Comparison of ENCODE assay signal across 17 cellular contexts in the genomic region with DNA sequence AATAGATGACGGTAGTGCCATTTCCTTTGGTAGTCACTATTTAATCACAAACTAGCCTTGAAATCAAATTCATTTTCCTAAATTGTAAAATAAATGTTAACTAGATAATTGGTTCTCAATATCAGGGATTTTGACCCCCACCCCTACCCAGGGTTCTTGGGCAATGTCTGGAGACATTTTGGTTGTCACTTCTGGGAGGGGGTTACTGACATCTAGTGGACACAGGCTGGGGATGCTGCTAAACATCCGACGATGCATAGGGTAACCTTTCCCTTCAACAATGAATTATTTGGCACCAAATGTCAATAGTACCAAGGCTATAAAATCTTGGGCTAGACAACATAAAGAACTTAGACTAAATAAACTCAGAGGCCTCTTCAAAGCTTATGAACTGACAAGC.
DNase-seq lines count a peak whose midpoint lies in the region; ATAC-seq, FAIRE-seq and TF ChIP-seq lines count a peak whose summit lies in the region.
"Had no signal": no experiment of that assay in that cellular context is flagged by ENCODE, and none has a peak within 500 bp of the region (broad histone marks: within the 10 kb centered on the region; RNA-seq: fewer than 3 reads in every experiment).

No MANE protein-coding gene starts in this region.

- H3K9me3 ChIP-seq in A673 (ENCODE audit: low read depth, low read length, poor library complexity, severe bottlenecking) (no peaks in the 10 kb centered on the region), OCI-LY7 (ENCODE audit: low read length) (no peaks in the 10 kb centered on the region)
- H3K9me3 ChIP-seq: esophagus muscularis mucosa had no signal

- BruUV-seq in A673 (replicated peaks; lab: Mats Ljungman, UMichigan) = no TSS peak
- BruUV-seq in OCI-LY7 (replicated peaks; lab: Mats Ljungman, UMichigan) = no TSS peak

- POLR2A ChIA-PET in A673 (lab: Charles Lee; ENCODE audit: low non-redundant PET) (no interaction called here), OCI-LY7 (lab: Charles Lee) (interaction anchor here (0.6 kb wide), 1 partner anchor 14 kb away, joined by 3 read pairs; no protein-coding TSS in a partner anchor)

- H3K4me1 Mint-ChIP-seq in activated T-cell treated with anti-CD3 and anti-CD28 coated beads, Interleukin-2, amount 50 U/mL, for 24 hours (ENCODE audit: low read depth) = no peaks in the 10 kb centered on the region
- H3K4me1 Mint-ChIP-seq: B cell; mesothelial cell of epicardium; stimulated activated naive B cell treated with anti-CD40 and anti-IgM and Interleukin-4, amounts not matched to agents 10 μg/mL and 1 μg/mL and 100 μg/mL, for 72 hours had no signal

- no peak overlapping the region for H3K4me2 ChIP-seq in OCI-LY7 (ENCODE audit: low read length)

- H3K27ac ChIP-seq in A673 (ENCODE audit: low read depth, low read length, poor library complexity, severe bottlenecking) (no peak overlapping the region), OCI-LY7 (ENCODE audit: low read depth, low read length, poor library complexity, severe bottlenecking) (no peak overlapping the region)
- H3K27ac ChIP-seq: esophagus muscularis mucosa had no signal

- no peak for TF ChIP-seq POLR2A in GM12891 (IDR thresholded peaks at IDR 0.05; ENCODE audit: low read depth, low read length)

- no peaks in the 10 kb centered on the region for H3K79me2 ChIP-seq in OCI-LY7 (ENCODE audit: insufficient read depth, low read depth, low read length)

- no peaks in the 10 kb centered on the region for H3K9me3 Mint-ChIP-seq in activated T-cell treated with anti-CD3 and anti-CD28 coated beads, Interleukin-2, amount 50 U/mL, for 24 hours
- H3K9me3 Mint-ChIP-seq: activated CD8-positive, alpha-beta T cell treated with anti-CD3 and anti-CD28 coated beads for 36 hours; mesothelial cell of epicardium had no signal

- no peaks in the 10 kb centered on the region for H3K36me3 Mint-ChIP-seq in activated T-cell treated with anti-CD3 and anti-CD28 coated beads, Interleukin-2, amount 50 U/mL, for 24 hours (ENCODE audit: low read depth)
- H3K36me3 Mint-ChIP-seq: mesothelial cell of epicardium; stimulated activated naive B cell treated with anti-CD40 and anti-IgM and Interleukin-4, amounts not matched to agents 10 μg/mL and 1 μg/mL and 100 μg/mL, for 72 hours had no signal

- no peak overlapping the region for H3K4me3 Mint-ChIP-seq in activated T-cell treated with anti-CD3 and anti-CD28 coated beads, Interleukin-2, amount 50 U/mL, for 24 hours
- H3K4me3 Mint-ChIP-seq: activated CD8-positive, alpha-beta T cell treated with anti-CD3 and anti-CD28 coated beads for 36 hours; B cell; mesothelial cell of epicardium; stimulated activated naive B cell treated with anti-CD40 and anti-IgM and Interleukin-4, amounts not matched to agents 10 μg/mL and 1 μg/mL and 100 μg/mL, for 72 hours had no signal

- no peak for ATAC-seq in GM21381 (IDR thresholded peaks at IDR 0.05; ENCODE audit: unreplicated experiment)
- no peak for ATAC-seq in HG02610 (IDR thresholded peaks at IDR 0.05; ENCODE audit: unreplicated experiment)
- ATAC-seq: activated CD8-positive, alpha-beta T cell treated with anti-CD3 and anti-CD28 coated beads for 36 hours; stimulated activated naive B cell treated with anti-CD40 and anti-IgM and Interleukin-4, amounts not matched to agents 10 μg/mL and 1 μg/mL and 100 μg/mL, for 72 hours had no signal

- CTCF ChIA-PET in A673 (lab: Charles Lee) (no interaction called here), OCI-LY7 (lab: Charles Lee; ENCODE audit: unreplicated experiment) (no interaction called here)

- peak; percentile 51 for FAIRE-seq in GM12891 (lab: Jason Lieb, UNC)

- peaks cover 2% of the 10 kb centered on the region for H3K27me3 ChIP-seq in A673 (replicated peaks; ENCODE audit: insufficient read depth, low read depth, low read length, poor library complexity)
- H3K27me3 ChIP-seq: esophagus muscularis mucosa had no signal

- peaks cover 15% of the 10 kb centered on the region for H3K27me3 Mint-ChIP-seq in activated T-cell treated with anti-CD3 and anti-CD28 coated beads, Interleukin-2, amount 50 U/mL, for 24 hours
- H3K27me3 Mint-ChIP-seq: activated CD8-positive, alpha-beta T cell treated with anti-CD3 and anti-CD28 coated beads for 36 hours; B cell had no signal

- H3K4me3 ChIP-seq in A673 (ENCODE audit: low read depth, low read length, poor library complexity, severe bottlenecking) = no peak overlapping the region
- H3K4me3 ChIP-seq in OCI-LY7 (ENCODE audit: low read depth, low read length, poor library complexity, severe bottlenecking) = no peak overlapping the region
- H3K4me3 ChIP-seq in fibroblast of mammary gland (ENCODE audit: control insufficient read depth, low read depth, low read length) = no peak overlapping the region
- H3K4me3 ChIP-seq: esophagus muscularis mucosa had no signal

- no peaks in the 10 kb centered on the region for H3K4me1 ChIP-seq in A673 (ENCODE audit: insufficient read depth, low read length, poor library complexity, severe bottlenecking)
- no peaks in the 10 kb centered on the region for H3K4me1 ChIP-seq in OCI-LY7 (ENCODE audit: insufficient read depth, low read length, poor library complexity, severe bottlenecking)
- H3K4me1 ChIP-seq: esophagus muscularis mucosa had no signal

- no peaks in the 10 kb centered on the region for H3K9me2 ChIP-seq in OCI-LY7 (ENCODE audit: insufficient read depth, low read length)

- DNase-seq in A673 (ENCODE audit: low spot score) = no peak
- DNase-seq in GM12891 (ENCODE audit: insufficient read length, low spot score) = no peak
- no peak for DNase-seq in OCI-LY7 (ENCODE audit: low spot score)
- no peak for DNase-seq in fibroblast of mammary gland (ENCODE audit: low read depth)
- DNase-seq in NCI-H345 (lab: John Stamatoyannopoulos, UW) = no peak
- no peak for DNase-seq in activated T-cell treated with anti-CD3 and anti-CD28 coated beads, Interleukin-2, amount 50 U/mL, for 24 hours
- DNase-seq: activated CD8-positive, alpha-beta T cell treated with anti-CD3 and anti-CD28 coated beads for 36 hours; activated naive CD4-positive, alpha-beta T cell; cerebellar nuclear complex; NCI-H1436 treated with DMSO at 0.1 percent for 48 hours; stimulated activated naive B cell treated with anti-CD40 and anti-IgM and Interleukin-4, amounts not matched to agents 10 μg/mL and 1 μg/mL and 100 μg/mL, for 72 hours; T-helper 1 cell had no signal

- intact Hi-C loops in A673 (cut with micrococcal nuclease; ENCODE audit: unreplicated experiment) (no loop called here), OCI-LY7 (cut with micrococcal nuclease; ENCODE audit: unreplicated experiment) (no loop called here)

- H3K27ac Mint-ChIP-seq in activated T-cell treated with anti-CD3 and anti-CD28 coated beads, Interleukin-2, amount 50 U/mL, for 24 hours = no peak overlapping the region
- H3K27ac Mint-ChIP-seq: activated CD8-positive, alpha-beta T cell treated with anti-CD3 and anti-CD28 coated beads for 36 hours; B cell; mesothelial cell of epicardium; stimulated activated naive B cell treated with anti-CD40 and anti-IgM and Interleukin-4, amounts not matched to agents 10 μg/mL and 1 μg/mL and 100 μg/mL, for 72 hours had no signal

- H2AFZ ChIP-seq in OCI-LY7 (ENCODE audit: low read length) = no peak overlapping the region

- TF ChIP-seq CTCF in A673 (conservative IDR thresholded peaks at IDR 0.05; ENCODE audit: low read depth, low read length) = peak; percentile 32; the same call in 1 of the 2 replicates
- TF ChIP-seq CTCF in OCI-LY7 (conservative IDR thresholded peaks at IDR 0.05; ENCODE audit: low read length) = peak; percentile 24; the same call in 1 of the 2 replicates
- peak; percentile 17 for TF ChIP-seq CTCF in fibroblast of mammary gland (conservative IDR thresholded peaks at IDR 0.05; ENCODE audit: control insufficient read depth, insufficient read depth, low read depth, low read length)

- H3K36me3 ChIP-seq in A673 (ENCODE audit: insufficient read depth, low read length, poor library complexity, severe bottlenecking) (no peaks in the 10 kb centered on the region), OCI-LY7 (ENCODE audit: insufficient read depth, low read length) (no peaks in the 10 kb centered on the region)
- H3K36me3 ChIP-seq: esophagus muscularis mucosa had no signal

- H4K20me1 ChIP-seq in OCI-LY7 (ENCODE audit: insufficient read depth, low read length) = no peaks in the 10 kb centered on the region

TF ChIP-seq in GM12891, 5 proteins besides CTCF, POLR2A, EP300 and RAD21:
- TF ChIP-seq POU2F2 (IDR thresholded peaks at IDR 0.05; ENCODE audit: low read depth, low read length) (no peak), POLR2AphosphoS5 (IDR thresholded peaks at IDR 0.05; ENCODE audit: low read depth, low read length) (no peak), TAF1 (IDR thresholded peaks at IDR 0.05; ENCODE audit: low read depth, low read length) (no peak), PAX5 (IDR thresholded peaks at IDR 0.05; ENCODE audit: insufficient read depth, low read length, severe bottlenecking) (no peak), SPI1 (IDR thresholded peaks at IDR 0.05; ENCODE audit: low read depth, low read length) (no peak)
TF ChIP-seq in GM12891: peak in this region for 0.
